Comparison of ENCODE assay signal across 8 cellular contexts in the genomic region with DNA sequence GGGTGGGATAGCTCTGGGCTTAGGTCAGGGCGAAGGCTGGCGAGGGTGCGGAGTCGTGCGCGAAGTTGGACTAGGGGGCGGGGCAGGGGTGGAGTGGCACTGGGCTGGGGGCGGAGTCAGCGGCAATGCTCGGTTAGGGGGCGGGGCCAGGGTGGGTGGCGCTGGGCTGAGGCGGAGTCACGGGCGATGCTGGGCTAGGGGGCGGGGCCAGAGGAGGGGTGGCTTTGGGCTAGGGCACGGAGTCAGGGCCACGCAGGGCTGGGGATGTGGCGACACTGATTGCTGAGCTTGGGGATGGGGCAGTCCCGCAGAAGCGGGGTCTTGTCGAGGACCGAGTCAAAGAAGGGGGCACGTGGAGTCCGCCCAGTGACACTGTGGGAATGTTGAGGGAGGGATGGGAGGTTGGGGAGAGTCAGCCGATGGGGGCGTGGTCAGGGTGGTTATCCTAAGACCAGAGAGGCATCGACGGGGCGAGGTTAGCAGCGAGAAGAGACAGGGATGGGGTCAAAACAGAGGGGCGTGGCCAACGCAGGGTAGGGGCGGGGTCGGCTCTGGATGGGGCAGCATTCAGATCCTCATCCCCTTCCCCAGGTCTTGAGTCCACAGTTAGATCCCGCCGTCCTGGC. TPM values are rescaled to one million over a fixed set of nuclear protein-coding genes. Genes with fewer than 3 reads are reported as not detected.
A peak's percentile ranks its signal among the peaks of the same experiment; 100 is the strongest.
DNase-seq lines count a peak whose midpoint lies in the region; ATAC-seq, FAIRE-seq and TF ChIP-seq lines count a peak whose summit lies in the region.

No MANE protein-coding gene starts in this region.

- H3K27me3 ChIP-seq in CD4-positive, CD25-positive, alpha-beta regulatory T cell (ENCODE audit: control insufficient read depth, insufficient read depth, low read length) = no peaks in the 10 kb centered on the region
- H3K27me3 ChIP-seq in Karpas-422 (ENCODE audit: low read length) = no peaks in the 10 kb centered on the region
- H3K27me3 ChIP-seq in HepG2 (ENCODE audit: control insufficient read depth in 1 of 2, insufficient read depth in 2 of 2, low read length in 2 of 2) = no peaks in the 10 kb centered on the region

- H3K9ac ChIP-seq in Karpas-422 (ENCODE audit: low read length) (no peak overlapping the region), HepG2 (ENCODE audit: insufficient read depth, low read depth, low read length) (no peak overlapping the region)

- H3K9me3 ChIP-seq in CD4-positive, CD25-positive, alpha-beta regulatory T cell (ENCODE audit: control insufficient read depth in 2 of 2, low read length in 2 of 2) = no peaks in the 10 kb centered on the region
- H3K9me3 ChIP-seq in Karpas-422 (ENCODE audit: low read length) = no peaks in the 10 kb centered on the region
- no peaks in the 10 kb centered on the region for H3K9me3 ChIP-seq in HepG2 (ENCODE audit: low read length)

- H3K27me3 Mint-ChIP-seq in CD4-positive, CD25-positive, alpha-beta regulatory T cell = peaks cover 26% of the 10 kb centered on the region
- peaks cover 1% of the 10 kb centered on the region for H3K27me3 Mint-ChIP-seq in activated CD4-positive, alpha-beta T cell treated with anti-CD3 and anti-CD28 coated beads for 36 hours

- no peaks in the 10 kb centered on the region for H3K9me2 ChIP-seq in Karpas-422 (replicated peaks; ENCODE audit: insufficient read depth, low read length)

- in situ Hi-C loops in HepG2 (cut with HindIII; ENCODE audit: extremely low pct_ligation_motif_present, low pct_unique_long_range_greater_than_20kb) = no loop called here

- H3K79me2 ChIP-seq in Karpas-422 (ENCODE audit: low read length) = no peaks in the 10 kb centered on the region
- no peaks in the 10 kb centered on the region for H3K79me2 ChIP-seq in HepG2 (ENCODE audit: insufficient read depth, low read length)

- intact Hi-C loops in activated CD4-positive, alpha-beta T cell treated with anti-CD3 and anti-CD28 coated beads for 36 hours (cut with DNase I, micrococcal nuclease) = loop anchor here in 1 of 2 experiments (1.0 kb wide), 6 partner anchors 9 to 410 kb away; a partner anchor contains a TSS
- intact Hi-C loops in HepG2 (cut with micrococcal nuclease; ENCODE audit: unreplicated experiment) = no loop called here

- DNase-seq in CD4-positive, CD25-positive, alpha-beta regulatory T cell = peak; percentile 67 to 77 (median 74)
- peak; percentile 96 for DNase-seq in Karpas-422
- DNase-seq in activated CD4-positive, alpha-beta T cell treated with anti-CD3 and anti-CD28 coated beads for 36 hours = peak; percentile 95
- DNase-seq in cerebellar cortex (ENCODE audit: low spot score) = peak; percentile 73
- DNase-seq in HepG2 (ENCODE audit: low spot score) = no peak
- peak; percentile 37 to 65 for DNase-seq in stimulated activated CD8-positive, alpha-beta memory T cell treated with anti-CD3 and anti-CD28 coated beads, Interleukin-15, amount 100 ng/mL, for 4 hours (ENCODE audit: low read depth in 2 of 2)
- no peak for DNase-seq in NK-92 treated with Interleukin-12 subunit alpha and Interleukin-12 subunit beta, amount 100 ng/mL, for 24 hours (lab: John Stamatoyannopoulos, UW)

- WGBS in HepG2 (ENCODE audit: low lambda C conversion rate) = 95% methylated on average over 37 of the region's 37 CpGs

- H3K27ac ChIP-seq in CD4-positive, CD25-positive, alpha-beta regulatory T cell (ENCODE audit: insufficient read depth, low read length, poor library complexity, severe bottlenecking) = no peak overlapping the region
- H3K27ac ChIP-seq in Karpas-422 (ENCODE audit: low read length) (no peak overlapping the region), HepG2 (ENCODE audit: extremely low read length, insufficient read depth, low read length) (no peak overlapping the region)

- H3K4me2 ChIP-seq in Karpas-422 (ENCODE audit: low read depth, low read length, poor library complexity, severe bottlenecking) = peak overlapping the region; percentile 59
- H3K4me2 ChIP-seq in HepG2 (ENCODE audit: low read depth, low read length) = no peak overlapping the region

- no peaks in the 10 kb centered on the region for H3K9me3 Mint-ChIP-seq in CD4-positive, CD25-positive, alpha-beta regulatory T cell
- no peaks in the 10 kb centered on the region for H3K9me3 Mint-ChIP-seq in activated CD4-positive, alpha-beta T cell treated with anti-CD3 and anti-CD28 coated beads for 36 hours (ENCODE audit: low read depth)

- no peaks in the 10 kb centered on the region for H3K36me3 Mint-ChIP-seq in CD4-positive, CD25-positive, alpha-beta regulatory T cell
- peaks cover 5% of the 10 kb centered on the region for H3K36me3 Mint-ChIP-seq in activated CD4-positive, alpha-beta T cell treated with anti-CD3 and anti-CD28 coated beads for 36 hours (ENCODE audit: low read depth)

- peaks cover 0 to 6% (median 0%) of the 10 kb centered on the region in 4 donors for H3K4me1 Mint-ChIP-seq in CD4-positive, CD25-positive, alpha-beta regulatory T cell
- H3K4me1 Mint-ChIP-seq in activated CD4-positive, alpha-beta T cell treated with anti-CD3 and anti-CD28 coated beads for 36 hours = peaks cover 6% of the 10 kb centered on the region

- TF ChIP-seq RAD21 in HepG2 (CRISPR knock-in tag; IDR thresholded peaks at IDR 0.05) = no peak

- no peak for FAIRE-seq in HepG2 (lab: Jason Lieb, UNC)

- H3K36me3 ChIP-seq in CD4-positive, CD25-positive, alpha-beta regulatory T cell (ENCODE audit: control insufficient read depth, insufficient read depth, low read length) = peaks cover 11% of the 10 kb centered on the region
- H3K36me3 ChIP-seq in Karpas-422 (ENCODE audit: insufficient read depth, low read length) (no peaks in the 10 kb centered on the region), HepG2 (replicated peaks in 1 of 2; ENCODE audit: control insufficient read depth in 1 of 2, insufficient read depth in 2 of 2, low read length in 2 of 2) (peaks cover 6 to 10% of the 10 kb centered on the region in 2 experiments; a peak in 4 of 5 replicates)

- H3K27ac Mint-ChIP-seq in CD4-positive, CD25-positive, alpha-beta regulatory T cell = peak overlapping the region in 2 of 3 donors; percentile 42 to 69
- H3K27ac Mint-ChIP-seq in activated CD4-positive, alpha-beta T cell treated with anti-CD3 and anti-CD28 coated beads for 36 hours = no peak overlapping the region

- TF ChIP-seq EP300 in HepG2 (IDR thresholded peaks at IDR 0.05; ENCODE audit: low read depth in 2 of 2, low read length in 2 of 2) = no peak
- no peak for TF ChIP-seq EP300 in HepG2 (CRISPR knock-in tag; IDR thresholded peaks at IDR 0.05; ENCODE audit: borderline replicate concordance)

- H2AFZ ChIP-seq in Karpas-422 (ENCODE audit: low read length) = no peak overlapping the region
- no peak overlapping the region for H2AFZ ChIP-seq in HepG2 (ENCODE audit: low read length)

- no peak overlapping the region for H3K4me3 ChIP-seq in CD4-positive, CD25-positive, alpha-beta regulatory T cell (ENCODE audit: low read depth, low read length)
- H3K4me3 ChIP-seq in Karpas-422 (ENCODE audit: low read length) (peak overlapping the region; percentile 49; the same call in 1 of the 2 replicates), HepG2 (replicated peaks in 1 of 3; ENCODE audit: insufficient read depth in 1 of 3, low read depth in 2 of 3, low read length in 3 of 3) (no peak overlapping the region)

- peak overlapping the region in 3 of 4 donors; percentile 66 to 87 (median 82) for H3K4me3 Mint-ChIP-seq in CD4-positive, CD25-positive, alpha-beta regulatory T cell
- peak overlapping the region; percentile 53 for H3K4me3 Mint-ChIP-seq in activated CD4-positive, alpha-beta T cell treated with anti-CD3 and anti-CD28 coated beads for 36 hours

- no peak for TF ChIP-seq CTCF in HepG2 (CRISPR knock-in tag; IDR thresholded peaks at IDR 0.05)

- CTCF ChIA-PET in activated CD4-positive, alpha-beta T cell treated with anti-CD3 and anti-CD28 coated beads for 36 hours (lab: Charles Lee) = no interaction called here
- CTCF ChIA-PET in HepG2 (lab: Yijun Ruan, JAX; ENCODE audit: low intra/inter-chr PET ratio, low total read pairs) = no interaction called here

- no TSS peak for BruUV-seq in HepG2 (replicated peaks; lab: Mats Ljungman, UMichigan)

- POLR2A ChIA-PET in activated CD4-positive, alpha-beta T cell treated with anti-CD3 and anti-CD28 coated beads for 36 hours (lab: Charles Lee) = interaction anchor here (0.6 to 1.0 kb wide), 2 partner anchors 22 to 62 kb away, joined by 4 to 7 read pairs; no protein-coding TSS in a partner anchor
- POLR2A ChIA-PET in HepG2 (lab: Yijun Ruan, JAX) = no interaction called here

- H3K4me1 ChIP-seq in CD4-positive, CD25-positive, alpha-beta regulatory T cell (ENCODE audit: control insufficient read depth, insufficient read depth, low read length, poor library complexity, severe bottlenecking) = peaks cover 10% of the 10 kb centered on the region
- H3K4me1 ChIP-seq in Karpas-422 (ENCODE audit: low read length) (peaks cover 8% of the 10 kb centered on the region), HepG2 (ENCODE audit: insufficient read depth, low read length) (no peaks in the 10 kb centered on the region)

- TF ChIP-seq POLR2A in HepG2 (IDR thresholded peaks at IDR 0.05; ENCODE audit: insufficient read depth in 1 of 2, low read depth in 2 of 2, low read length in 2 of 2) = no peak

- ATAC-seq in CD4-positive, CD25-positive, alpha-beta regulatory T cell (ENCODE audit: low read depth in 2 of 2) = peak; percentile 87 to 89
- peak; percentile 98 for ATAC-seq in activated CD4-positive, alpha-beta T cell treated with anti-CD3 and anti-CD28 coated beads for 36 hours
- ATAC-seq in HepG2 (peak; percentile 13), HG02588 (IDR thresholded peaks at IDR 0.05; ENCODE audit: unreplicated experiment) (no peak)

- H4K20me1 ChIP-seq in Karpas-422 (ENCODE audit: insufficient read depth, low read depth, low read length) (0 out of 2 replicates have a peak, but pooled peaks cover 5% of the 10 kb centered on the region), HepG2 (ENCODE audit: insufficient read depth, low read length) (no peaks in the 10 kb centered on the region)

RNA-seq across cellular contexts. Expression of a gene that starts 8.7 kb away (rescaled TPM):
- 3.6 TPM for total RNA-seq in CD4-positive, CD25-positive, alpha-beta regulatory T cell
- 1 to 10 TPM; 2.8 to 3.9 (median 3.3) TPM for polyA plus RNA-seq in CD4-positive, CD25-positive, alpha-beta regulatory T cell
- 0.90 TPM in 1 of 2 replicates, not detected in the other for total RNA-seq in Karpas-422 (2014; rRNA removed; shearing (Covaris generic); ENCODE audit: low replicate concordance)
- under 1 TPM; 0.46 to 0.62 TPM for total RNA-seq in activated CD4-positive, alpha-beta T cell treated with anti-CD3 and anti-CD28 coated beads for 36 hours
- total RNA-seq in HepG2 (2016; rRNA removed; fragmentation: Illumina TruSeq; extraction: Trizol) = 16.0 and 21.3 TPM in 2 replicates
- total RNA-seq in HepG2 (2016; cell fraction: cytosol; rRNA removed; fragmentation: Illumina TruSeq; extraction: Trizol; ENCODE audit: low read depth) = 26.4 and 33.2 TPM in 2 replicates
- total RNA-seq in HepG2 (2016; cell fraction: insoluble cytoplasmic fraction; rRNA removed; fragmentation: Illumina TruSeq; extraction: Trizol) = 15.8 and 22.8 TPM in 2 replicates
- total RNA-seq in HepG2 (2016; cell fraction: membrane; rRNA removed; fragmentation: Illumina TruSeq; extraction: Trizol) = 34.4 and 37.9 TPM in 2 replicates
- 9.6 and 15.0 TPM in 2 replicates for total RNA-seq in HepG2 (2016; cell fraction: nucleus; rRNA removed; fragmentation: Illumina TruSeq; extraction: Trizol)
- polyA plus RNA-seq in HepG2 (2011; rRNA removed) = 27.3 and 33.7 TPM in 2 replicates
- polyA plus RNA-seq in HepG2 (2011; cell fraction: cytosol; rRNA removed) = 17.2 and 24.7 TPM in 2 replicates
- polyA plus RNA-seq in HepG2 (2011; cell fraction: nucleus; rRNA removed) = 44.4 and 50.4 TPM in 2 replicates
- 9.2 and 17.6 TPM in 2 replicates for polyA plus RNA-seq in HepG2 (2012)
- polyA plus RNA-seq in HepG2 (2016; cell fraction: cytosol; fragmentation: Illumina TruSeq; extraction: Trizol; ENCODE audit: low read depth) = 38.0 and 46.9 TPM in 2 replicates
- polyA plus RNA-seq in HepG2 (2016; cell fraction: insoluble cytoplasmic fraction; fragmentation: Illumina TruSeq; extraction: Trizol; ENCODE audit: low read depth) = 25.7 and 29.6 TPM in 2 replicates
- polyA plus RNA-seq in HepG2 (2016; cell fraction: membrane; fragmentation: Illumina TruSeq; extraction: Trizol; ENCODE audit: low read depth) = 45.5 and 48.8 TPM in 2 replicates
- 36.3 and 38.7 TPM in 2 replicates for polyA plus RNA-seq in HepG2 (2016; cell fraction: nucleus; fragmentation: Illumina TruSeq; extraction: Trizol; ENCODE audit: insufficient read depth, low read depth)
- 16.8 and 17.2 TPM in 2 replicates for polyA minus RNA-seq in HepG2 (2011; rRNA and poly(A)+ RNA removed; ENCODE audit: low replicate concordance)
- polyA minus RNA-seq in HepG2 (2011; cell fraction: cytosol; rRNA and poly(A)+ RNA removed) = 3.6 and 6.2 TPM in 2 replicates
- polyA minus RNA-seq in HepG2 (2011; cell fraction: nucleus; rRNA and poly(A)+ RNA removed) = 8.6 and 13.4 TPM in 2 replicates

RNA-seq across cellular contexts. Expression of a gene that starts 12.8 kb away (rescaled TPM):
- 48.0 TPM for total RNA-seq in CD4-positive, CD25-positive, alpha-beta regulatory T cell
- polyA plus RNA-seq in CD4-positive, CD25-positive, alpha-beta regulatory T cell = 10 to 100 TPM; 21.6 to 30.9 (median 26.4) TPM
- 49.3 and 74.5 TPM in 2 replicates for total RNA-seq in Karpas-422 (2014; rRNA removed; shearing (Covaris generic); ENCODE audit: low replicate concordance)
- 10 to 100 TPM; 51.4 to 53.4 TPM for total RNA-seq in activated CD4-positive, alpha-beta T cell treated with anti-CD3 and anti-CD28 coated beads for 36 hours
- total RNA-seq in HepG2 (2016; rRNA removed; fragmentation: Illumina TruSeq; extraction: Trizol) = 44.6 and 46.2 TPM in 2 replicates
- total RNA-seq in HepG2 (2016; cell fraction: cytosol; rRNA removed; fragmentation: Illumina TruSeq; extraction: Trizol; ENCODE audit: low read depth) = 26.8 and 31.4 TPM in 2 replicates
- total RNA-seq in HepG2 (2016; cell fraction: insoluble cytoplasmic fraction; rRNA removed; fragmentation: Illumina TruSeq; extraction: Trizol) = 36.8 and 44.8 TPM in 2 replicates
- total RNA-seq in HepG2 (2016; cell fraction: membrane; rRNA removed; fragmentation: Illumina TruSeq; extraction: Trizol) = 34.9 and 35.2 TPM in 2 replicates
- 21.6 and 22.6 TPM in 2 replicates for total RNA-seq in HepG2 (2016; cell fraction: nucleus; rRNA removed; fragmentation: Illumina TruSeq; extraction: Trizol)
- polyA plus RNA-seq in HepG2 (2011; rRNA removed) = 27.0 and 28.9 TPM in 2 replicates
- polyA plus RNA-seq in HepG2 (2011; cell fraction: cytosol; rRNA removed) = 18.7 and 29.0 TPM in 2 replicates
- 45.0 and 51.2 TPM in 2 replicates for polyA plus RNA-seq in HepG2 (2011; cell fraction: nucleus; rRNA removed)
- polyA plus RNA-seq in HepG2 (2012) = 13.7 and 15.9 TPM in 2 replicates
- polyA plus RNA-seq in HepG2 (2016; cell fraction: cytosol; fragmentation: Illumina TruSeq; extraction: Trizol; ENCODE audit: low read depth) = 25.8 and 27.7 TPM in 2 replicates
- polyA plus RNA-seq in HepG2 (2016; cell fraction: insoluble cytoplasmic fraction; fragmentation: Illumina TruSeq; extraction: Trizol; ENCODE audit: low read depth) = 36.1 and 38.2 TPM in 2 replicates
- 21.6 and 25.1 TPM in 2 replicates for polyA plus RNA-seq in HepG2 (2016; cell fraction: membrane; fragmentation: Illumina TruSeq; extraction: Trizol; ENCODE audit: low read depth)
- 42.3 and 43.7 TPM in 2 replicates for polyA plus RNA-seq in HepG2 (2016; cell fraction: nucleus; fragmentation: Illumina TruSeq; extraction: Trizol; ENCODE audit: insufficient read depth, low read depth)
- 54.2 and 128 TPM in 2 replicates for polyA minus RNA-seq in HepG2 (2011; rRNA and poly(A)+ RNA removed; ENCODE audit: low replicate concordance)
- polyA minus RNA-seq in HepG2 (2011; cell fraction: cytosol; rRNA and poly(A)+ RNA removed) = 14.5 and 19.5 TPM in 2 replicates
- 18.6 and 24.2 TPM in 2 replicates for polyA minus RNA-seq in HepG2 (2011; cell fraction: nucleus; rRNA and poly(A)+ RNA removed)

RNA-seq across cellular contexts. Expression of a gene that starts 13.1 kb away (rescaled TPM):
- 165 TPM for total RNA-seq in CD4-positive, CD25-positive, alpha-beta regulatory T cell
- polyA plus RNA-seq in CD4-positive, CD25-positive, alpha-beta regulatory T cell = 100 to 1,000 TPM; 218 to 314 (median 273) TPM
- total RNA-seq in Karpas-422 (2014; rRNA removed; shearing (Covaris generic); ENCODE audit: low replicate concordance) = 145 and 153 TPM in 2 replicates
- 100 to 1,000 TPM; 158 to 182 TPM for total RNA-seq in activated CD4-positive, alpha-beta T cell treated with anti-CD3 and anti-CD28 coated beads for 36 hours
- 188 and 189 TPM in 2 replicates for total RNA-seq in HepG2 (2016; rRNA removed; fragmentation: Illumina TruSeq; extraction: Trizol)
- total RNA-seq in HepG2 (2016; cell fraction: cytosol; rRNA removed; fragmentation: Illumina TruSeq; extraction: Trizol; ENCODE audit: low read depth) = 90.0 and 90.2 TPM in 2 replicates
- 172 and 181 TPM in 2 replicates for total RNA-seq in HepG2 (2016; cell fraction: insoluble cytoplasmic fraction; rRNA removed; fragmentation: Illumina TruSeq; extraction: Trizol)
- 87.8 and 90.8 TPM in 2 replicates for total RNA-seq in HepG2 (2016; cell fraction: membrane; rRNA removed; fragmentation: Illumina TruSeq; extraction: Trizol)
- 70.6 and 74.1 TPM in 2 replicates for total RNA-seq in HepG2 (2016; cell fraction: nucleus; rRNA removed; fragmentation: Illumina TruSeq; extraction: Trizol)
- polyA plus RNA-seq in HepG2 (2011; rRNA removed) = 205 and 222 TPM in 2 replicates
- polyA plus RNA-seq in HepG2 (2011; cell fraction: cytosol; rRNA removed) = 175 and 335 TPM in 2 replicates
- polyA plus RNA-seq in HepG2 (2011; cell fraction: nucleus; rRNA removed) = 191 and 222 TPM in 2 replicates
- polyA plus RNA-seq in HepG2 (2012) = 86.4 and 120 TPM in 2 replicates
- polyA plus RNA-seq in HepG2 (2016; cell fraction: cytosol; fragmentation: Illumina TruSeq; extraction: Trizol; ENCODE audit: low read depth) = 73.8 and 86.7 TPM in 2 replicates
- polyA plus RNA-seq in HepG2 (2016; cell fraction: insoluble cytoplasmic fraction; fragmentation: Illumina TruSeq; extraction: Trizol; ENCODE audit: low read depth) = 149 and 196 TPM in 2 replicates
- 72.3 and 75.2 TPM in 2 replicates for polyA plus RNA-seq in HepG2 (2016; cell fraction: membrane; fragmentation: Illumina TruSeq; extraction: Trizol; ENCODE audit: low read depth)
- 134 and 136 TPM in 2 replicates for polyA plus RNA-seq in HepG2 (2016; cell fraction: nucleus; fragmentation: Illumina TruSeq; extraction: Trizol; ENCODE audit: insufficient read depth, low read depth)
- polyA minus RNA-seq in HepG2 (2011; rRNA and poly(A)+ RNA removed; ENCODE audit: low replicate concordance) = 163 and 283 TPM in 2 replicates
- 82.7 and 99.4 TPM in 2 replicates for polyA minus RNA-seq in HepG2 (2011; cell fraction: cytosol; rRNA and poly(A)+ RNA removed)
- polyA minus RNA-seq in HepG2 (2011; cell fraction: nucleus; rRNA and poly(A)+ RNA removed) = 41.8 and 44.1 TPM in 2 replicates

RNA-seq across cellular contexts. Expression of a gene that starts 36.4 kb away (rescaled TPM):
- not detected for total RNA-seq in CD4-positive, CD25-positive, alpha-beta regulatory T cell
- not detected for polyA plus RNA-seq in CD4-positive, CD25-positive, alpha-beta regulatory T cell
- total RNA-seq in Karpas-422 (2014; rRNA removed; shearing (Covaris generic); ENCODE audit: low replicate concordance) = not detected in 2 replicates
- under 1 TPM; 0.11 to 0.16 TPM for total RNA-seq in activated CD4-positive, alpha-beta T cell treated with anti-CD3 and anti-CD28 coated beads for 36 hours
- 2.3 and 4.6 TPM in 2 replicates for total RNA-seq in HepG2 (2016; rRNA removed; fragmentation: Illumina TruSeq; extraction: Trizol)
- 5.9 and 6.2 TPM in 2 replicates for total RNA-seq in HepG2 (2016; cell fraction: cytosol; rRNA removed; fragmentation: Illumina TruSeq; extraction: Trizol; ENCODE audit: low read depth)
- total RNA-seq in HepG2 (2016; cell fraction: insoluble cytoplasmic fraction; rRNA removed; fragmentation: Illumina TruSeq; extraction: Trizol) = 2.4 and 5.4 TPM in 2 replicates
- 8.1 and 8.5 TPM in 2 replicates for total RNA-seq in HepG2 (2016; cell fraction: membrane; rRNA removed; fragmentation: Illumina TruSeq; extraction: Trizol)
- total RNA-seq in HepG2 (2016; cell fraction: nucleus; rRNA removed; fragmentation: Illumina TruSeq; extraction: Trizol) = 3.8 and 4.7 TPM in 2 replicates
- polyA plus RNA-seq in HepG2 (2011; rRNA removed) = 9.8 and 18.8 TPM in 2 replicates
- polyA plus RNA-seq in HepG2 (2011; cell fraction: cytosol; rRNA removed) = 11.5 and 15.3 TPM in 2 replicates
- 12.2 and 12.9 TPM in 2 replicates for polyA plus RNA-seq in HepG2 (2011; cell fraction: nucleus; rRNA removed)
- 4.3 and 5.9 TPM in 2 replicates for polyA plus RNA-seq in HepG2 (2012)
- 8.6 and 10.1 TPM in 2 replicates for polyA plus RNA-seq in HepG2 (2016; cell fraction: cytosol; fragmentation: Illumina TruSeq; extraction: Trizol; ENCODE audit: low read depth)
- 3.8 and 4.5 TPM in 2 replicates for polyA plus RNA-seq in HepG2 (2016; cell fraction: insoluble cytoplasmic fraction; fragmentation: Illumina TruSeq; extraction: Trizol; ENCODE audit: low read depth)
- polyA plus RNA-seq in HepG2 (2016; cell fraction: membrane; fragmentation: Illumina TruSeq; extraction: Trizol; ENCODE audit: low read depth) = 11.3 and 12.9 TPM in 2 replicates
- 11.5 and 12.9 TPM in 2 replicates for polyA plus RNA-seq in HepG2 (2016; cell fraction: nucleus; fragmentation: Illumina TruSeq; extraction: Trizol; ENCODE audit: insufficient read depth, low read depth)
- 13.1 and 35.4 TPM in 2 replicates for polyA minus RNA-seq in HepG2 (2011; rRNA and poly(A)+ RNA removed; ENCODE audit: low replicate concordance)
- polyA minus RNA-seq in HepG2 (2011; cell fraction: cytosol; rRNA and poly(A)+ RNA removed) = 8.0 and 9.5 TPM in 2 replicates
- polyA minus RNA-seq in HepG2 (2011; cell fraction: nucleus; rRNA and poly(A)+ RNA removed) = 1.7 and 2.4 TPM in 2 replicates

Comparison
In these comparisons a context has a peak if more than half of its experiments do, and no peak if none do; other contexts are left out.
1. DNase-seq: peak in CD4-positive, CD25-positive, alpha-beta regulatory T cell (3 of 3), Karpas-422 (single experiment), activated CD4-positive, alpha-beta T cell treated with anti-CD3 and anti-CD28 coated beads for 36 hours (single experiment), cerebellar cortex (single experiment) and stimulated activated CD8-positive, alpha-beta memory T cell treated with anti-CD3 and anti-CD28 coated beads, Interleukin-15, amount 100 ng/mL, for 4 hours (2 of 2); none in HepG2 (single experiment) and NK-92 treated with Interleukin-12 subunit alpha and Interleukin-12 subunit beta, amount 100 ng/mL, for 24 hours (single experiment).